In genomic region chr16:69513180-69513966, GRCh38 we compare ENCODE assay signal across 12 cellular contexts. TPM values are rescaled to one million over a fixed set of nuclear protein-coding genes. Genes with fewer than 3 reads are reported as not detected.
DNase-seq lines count a peak whose midpoint lies in the region; ATAC-seq and TF ChIP-seq lines count a peak whose summit lies in the region.
"Had no signal": no experiment of that assay in that cellular context is flagged by ENCODE, and none has a peak within 500 bp of the region (broad histone marks: within the 10 kb centered on the region; RNA-seq: fewer than 3 reads in every experiment).

No MANE protein-coding gene starts in this region.

- no peak overlapping the region for H3K9ac ChIP-seq in endodermal cell (ENCODE audit: extremely low read depth, low read length, poor library complexity, severe bottlenecking)
- H3K9ac ChIP-seq in parathyroid adenoma = no peak overlapping the region

- no peaks in the 10 kb centered on the region for H3K36me3 Mint-ChIP-seq in endodermal cell (ENCODE audit: low read depth)

- H3K4me1 ChIP-seq in endodermal cell (ENCODE audit: control insufficient read depth, insufficient read depth, low read length) (no peaks in the 10 kb centered on the region), parathyroid adenoma (peaks cover 5% of the 10 kb centered on the region)

- TF ChIP-seq CTCF in endodermal cell (conservative IDR thresholded peaks at IDR 0.05) (no peak), parathyroid adenoma (IDR thresholded peaks at IDR 0.05) (no peak)

- peak overlapping the region; percentile 65 for H2AFZ ChIP-seq in parathyroid adenoma

- no peaks in the 10 kb centered on the region for H3K27me3 Mint-ChIP-seq in endodermal cell (ENCODE audit: insufficient read depth)

- H3K9me3 ChIP-seq in endodermal cell (ENCODE audit: control insufficient read depth, low read length) = no peaks in the 10 kb centered on the region
- no peaks in the 10 kb centered on the region for H3K9me3 ChIP-seq in parathyroid adenoma (ENCODE audit: control insufficient read depth, low read length)

- H3K4me3 ChIP-seq in endodermal cell (ENCODE audit: low read length) = no peak overlapping the region
- no peak overlapping the region for H3K4me3 ChIP-seq in parathyroid adenoma (ENCODE audit: low read depth, low read length)

- no peaks in the 10 kb centered on the region for H3K4me1 Mint-ChIP-seq in endodermal cell

- H3K27me3 ChIP-seq in endodermal cell (ENCODE audit: control insufficient read depth, insufficient read depth, low read length, poor library complexity, severe bottlenecking) (no peaks in the 10 kb centered on the region), parathyroid adenoma (ENCODE audit: control insufficient read depth, insufficient read depth, low read length) (no peaks in the 10 kb centered on the region)

- peak; percentile 96 for DNase-seq in EL
- peak; percentile 98 for DNase-seq in NCI-H226
- peak; percentile 58 for DNase-seq in endodermal cell
- DNase-seq in T-helper 1 cell = no peak
- DNase-seq in inferior parietal cortex (ENCODE audit: extremely low spot score) = no peak
- DNase-seq: amniotic stem cell; COR-L47; effector CD8-positive, alpha-beta T cell; NCI-H187 had no signal

- 80 to 83% methylated on average over 1 to 2 of the region's 2 CpGs for WGBS in endodermal cell (ENCODE audit: insufficient coverage in 1 of 2, insufficient read length in 1 of 2), 2 experiments

- H3K36me3 ChIP-seq in endodermal cell (ENCODE audit: control insufficient read depth, insufficient read depth, low read length) (no peaks in the 10 kb centered on the region), parathyroid adenoma (ENCODE audit: control insufficient read depth, insufficient read depth, low read length) (no peaks in the 10 kb centered on the region)

- no peaks in the 10 kb centered on the region for H3K79me2 ChIP-seq in parathyroid adenoma

- no peak overlapping the region for H3K27ac ChIP-seq in endodermal cell (ENCODE audit: low read depth, low read length)
- H3K27ac ChIP-seq in parathyroid adenoma = no peak overlapping the region

- ATAC-seq in GM21723 (IDR thresholded peaks at IDR 0.05; ENCODE audit: unreplicated experiment) (no peak), GM19351 (IDR thresholded peaks at IDR 0.05; ENCODE audit: unreplicated experiment) (no peak)

- H3K4me2 ChIP-seq in parathyroid adenoma (ENCODE audit: low read length) = no peak overlapping the region

- H3K4me3 Mint-ChIP-seq in endodermal cell = no peak overlapping the region

- H3K27ac Mint-ChIP-seq in endodermal cell = no peak overlapping the region

- peaks cover 3% of the 10 kb centered on the region for H3K9me3 Mint-ChIP-seq in endodermal cell

RNA-seq across cellular contexts. Expression of gene NFAT5, which starts 52.4 kb away (rescaled TPM):
- 10 to 100 TPM; 38.8 to 40.3 TPM for total RNA-seq in endodermal cell
- 16.0 TPM for polyA plus RNA-seq in endodermal cell (2013, experiment 1 of 2)
- 18.5 TPM for polyA plus RNA-seq in endodermal cell (2013, experiment 2 of 2)

Comparison
In these comparisons a context has a peak if more than half of its experiments do, and no peak if none do; other contexts are left out.
1. DNase-seq: peak in EL (single experiment), NCI-H226 (single experiment) and endodermal cell (single experiment); none in T-helper 1 cell (0 of 5) and inferior parietal cortex (single experiment).